10 cellular contexts compared by ENCODE assay signal in genomic region chr17:21282231-21282630, GRCh38. TPM values are rescaled to one million over a fixed set of nuclear protein-coding genes. Genes with fewer than 3 reads are reported as not detected.
DNase-seq lines count a peak whose midpoint lies in the region; ATAC-seq, FAIRE-seq and TF ChIP-seq lines count a peak whose summit lies in the region.
"Had no signal": no experiment of that assay in that cellular context is flagged by ENCODE, and none has a peak within 500 bp of the region (broad histone marks: within the 10 kb centered on the region; RNA-seq: fewer than 3 reads in every experiment).

No MANE protein-coding gene starts in this region.

- peaks cover 13 to 63% (median 28%) of the 10 kb centered on the region in 9 donors for H3K4me1 ChIP-seq in heart right ventricle
- H3K4me1 ChIP-seq in adrenal gland (replicated peaks in 1 of 2) = peaks cover 19 to 30% of the 10 kb centered on the region in 2 donors
- H3K4me1 ChIP-seq in vagina = peaks cover 68% of the 10 kb centered on the region

- WGBS in heart right ventricle, 2 donors = 50 to 54% methylated on average over 5 of the region's 5 CpGs
- WGBS in adrenal gland, 4 donors = 24 to 45% (median 36%) methylated on average over 5 of the region's 5 CpGs

- FAIRE-seq in GM19239 (lab: Jason Lieb, UNC) = no peak

- H3K36me3 ChIP-seq in heart right ventricle (no peaks in the 10 kb centered on the region), adrenal gland (replicated peaks in 1 of 2) (no peaks in the 10 kb centered on the region), kidney epithelial cell (ENCODE audit: control insufficient read depth, insufficient read depth, low read length) (no peaks in the 10 kb centered on the region), vagina (no peaks in the 10 kb centered on the region)

- H3K27me3 ChIP-seq in heart right ventricle (no peaks in the 10 kb centered on the region), adrenal gland (no peaks in the 10 kb centered on the region), kidney epithelial cell (ENCODE audit: control insufficient read depth, insufficient read depth, low read length) (no peaks in the 10 kb centered on the region), vagina (no peaks in the 10 kb centered on the region)

- H3K4me3 ChIP-seq in heart right ventricle (no peak overlapping the region), adrenal gland (no peak overlapping the region), kidney epithelial cell (ENCODE audit: low read depth, low read length) (no peak overlapping the region), vagina (no peak overlapping the region)

- H3K9me3 ChIP-seq in heart right ventricle = no peaks in the 10 kb centered on the region
- no peaks in the 10 kb centered on the region for H3K9me3 ChIP-seq in adrenal gland (replicated peaks in 1 of 3)
- no peaks in the 10 kb centered on the region for H3K9me3 ChIP-seq in vagina

- intact Hi-C loops in heart right ventricle (cut with DNase I) = loop anchor here in 9 of 10 donors (2.0 to 10.0 kb wide), 8 partner anchors 67 to 237 kb away; partner anchors contain the start of genes DHRS7B (in 4 of the 9), TMEM11 (in 2 of the 9) and USP22 (in 2 of the 9)
- intact Hi-C loops in Right ventricle myocardium superior (cut with DNase I) = loop anchor here (2.0 to 10.0 kb wide), 4 partner anchors 153 to 237 kb away; partner anchors contain the start of gene USP22
- intact Hi-C loops in adrenal gland (cut with DNase I) = no loop called here
- intact Hi-C loops in vagina (cut with DNase I) = loop anchor here (10.0 kb wide), 1 partner anchor 157 kb away; the partner anchor contains the start of gene DHRS7B

- H3K27ac ChIP-seq in heart right ventricle (peak overlapping the region in 8 of 10 donors; percentile 5 to 98 (median 54)), adrenal gland (peak overlapping the region in 3 of 5 donors; percentile 63 to 99 (median 67)), vagina (peak overlapping the region; percentile 94)

- TF ChIP-seq CTCF in heart right ventricle (IDR thresholded peaks at IDR 0.05) (no peak), adrenal gland (IDR thresholded peaks at IDR 0.05) (no peak), kidney epithelial cell (IDR thresholded peaks at IDR 0.05; ENCODE audit: insufficient read depth, low read length, poor library complexity, severe bottlenecking) (no peak), vagina (IDR thresholded peaks at IDR 0.05) (no peak)

- TF ChIP-seq POLR2A in adrenal gland (IDR thresholded peaks at IDR 0.05) (peak in 1 of 2 donors; percentile 13), vagina (IDR thresholded peaks at IDR 0.05) (no peak)

- DNase-seq in heart right ventricle = no peak
- DNase-seq in Right ventricle myocardium superior = no peak
- peak; percentile 68 to 90 (median 86) for DNase-seq in adrenal gland
- peak; percentile 86 for DNase-seq in kidney epithelial cell (ENCODE audit: low read depth)
- DNase-seq in vagina (ENCODE audit: extremely low spot score in 2 of 2) = no peak
- no peak for DNase-seq in GM19239 (ENCODE audit: insufficient read length, low spot score)
- no peak for DNase-seq in hypothalamus (lab: John Stamatoyannopoulos, UW)
- DNase-seq: GF-D8, NCI-H526 had no signal

- peak in 2 of 8 donors; percentile 7 to 11 for ATAC-seq in heart right ventricle
- no peak for ATAC-seq in Right ventricle myocardium superior (ENCODE audit: poor library complexity)
- ATAC-seq in GM18873 (IDR thresholded peaks at IDR 0.05; ENCODE audit: low FRiP score, unreplicated experiment) = no peak

RNA-seq across cellular contexts. Expression of gene MAP2K3, which starts 2.3 kb away (rescaled TPM):
- total RNA-seq in heart right ventricle (10 to 100 TPM; 28.9 to 71.6 (median 60.4) TPM), Right ventricle myocardium superior (30.8 TPM), adrenal gland (10 to 100 TPM; 11.5 to 64.8 (median 32.2) TPM), kidney epithelial cell (29.2 and 39.2 TPM in 2 replicates), vagina (21.6 TPM)
- polyA plus RNA-seq in heart right ventricle (100 to 1,000 TPM in 1 of 2 donors, 10 to 100 TPM in 1; 32.1 to 103 TPM), adrenal gland (10 to 100 TPM; 19.2 to 64.4 (median 37.4) TPM)

RNA-seq across cellular contexts. Expression of gene NATD1, which starts 29.0 kb away (rescaled TPM):
- total RNA-seq in heart right ventricle (10 to 100 TPM; 11.9 to 23.1 (median 19.6) TPM), Right ventricle myocardium superior (19.1 TPM), adrenal gland (10 to 100 TPM in 6 of 8 donors, 1 to 10 TPM in 2; 4.3 to 18.7 (median 13.0) TPM), kidney epithelial cell (15.2 and 16.8 TPM in 2 replicates), vagina (4.2 TPM)
- polyA plus RNA-seq in heart right ventricle (1 to 10 TPM; 3.1 to 4.0 TPM), adrenal gland (1 to 10 TPM; 1.8 to 3.1 (median 3.0) TPM)

Comparison
In these comparisons a context has a peak if more than half of its experiments do, and no peak if none do; other contexts are left out.
1. DNase-seq: peak in adrenal gland (7 of 7) and kidney epithelial cell (single experiment); none in heart right ventricle (0 of 2), Right ventricle myocardium superior (single experiment), vagina (0 of 2), GM19239 (single experiment) and hypothalamus (0 of 51).
2. intact Hi-C loops: an anchor here in heart right ventricle (2.0 to 10.0 kb wide), Right ventricle myocardium superior (2.0 to 10.0 kb wide) and vagina (10.0 kb wide); none called in adrenal gland.
3. Peak in every context shown above with its lines, with median percentiles within 50 percentile points of each other: H3K27ac ChIP-seq.